ENCODE assay signal across 23 cellular contexts in genomic region chr2:173764094-173764493, GRCh38.
DNase-seq lines count a peak whose midpoint lies in the region; ATAC-seq, FAIRE-seq and TF ChIP-seq lines count a peak whose summit lies in the region.
"Had no signal": no experiment of that assay in that cellular context is flagged by ENCODE, and none has a peak within 500 bp of the region (broad histone marks: within the 10 kb centered on the region; RNA-seq: fewer than 3 reads in every experiment).

No MANE protein-coding gene starts in this region.

- no peak overlapping the region for H3K4me3 Mint-ChIP-seq in type B pancreatic cell
- H3K4me3 Mint-ChIP-seq: CD4-positive, alpha-beta T cell; IgD-negative memory B cell had no signal

- no peak overlapping the region for H3K27ac Mint-ChIP-seq in type B pancreatic cell
- H3K27ac Mint-ChIP-seq: CD4-positive, alpha-beta T cell; IgD-negative memory B cell had no signal

- H3K27me3 ChIP-seq in heart left ventricle (no peaks in the 10 kb centered on the region), brain microvascular endothelial cell (replicated peaks) (no peaks in the 10 kb centered on the region)
- H3K27me3 ChIP-seq: BE2C had no signal

- intact Hi-C loops in heart left ventricle (cut with DNase I) (no loop called here), cardiac septum (cut with DNase I) (no loop called here)

- DNase-seq in heart left ventricle (peak in 4 of 5 donors; percentile 18 to 53 (median 30)), cardiac septum (ENCODE audit: low spot score) (no peak), GM12891 (ENCODE audit: insufficient read length, low spot score) (no peak), brain microvascular endothelial cell (peak; percentile 44), myocyte (ENCODE audit: low read depth) (peak; percentile 34), NCI-H526 treated with DMSO at 0.1 percent for 48 hours (lab: John Stamatoyannopoulos, UW) (no peak), type B pancreatic cell (ENCODE audit: extremely low spot score, unreplicated experiment) (no peak)
- DNase-seq in stimulated activated CD4-positive, alpha-beta T cell treated with anti-CD3 and anti-CD28 coated beads, Interleukin-15, amount 100 ng/mL, for 24 hours, result no peak
- DNase-seq: ACHN; BE2C; Caco-2; CD4-positive, alpha-beta T cell; GM23248; HCEC 1CT had no signal

- H3K4me3 ChIP-seq in heart left ventricle, result no peak overlapping the region
- H3K4me3 ChIP-seq in brain microvascular endothelial cell (ENCODE audit: low read depth, low read length), result no peak overlapping the region
- H3K4me3 ChIP-seq: GM23248 had no signal

- 43 to 62% (median 52%) methylated on average over 6 of the region's 6 CpGs for WGBS in heart left ventricle, 4 donors

- no peaks in the 10 kb centered on the region for H3K4me1 Mint-ChIP-seq in type B pancreatic cell (ENCODE audit: unreplicated experiment)
- H3K4me1 Mint-ChIP-seq: IgD-negative memory B cell had no signal

- in situ Hi-C loops in brain microvascular endothelial cell (cut with HindIII; ENCODE audit: low pct_ligation_motif_present, low sequenced_read_pairs), result no loop called here

- H3K36me3 ChIP-seq in heart left ventricle (no peaks in the 10 kb centered on the region), brain microvascular endothelial cell (replicated peaks) (no peaks in the 10 kb centered on the region)
- H3K36me3 ChIP-seq: BE2C had no signal

- H3K27ac ChIP-seq in heart left ventricle (no peak overlapping the region), brain microvascular endothelial cell (no peak overlapping the region)
- H3K27ac ChIP-seq: C4-2B, GM23248 had no signal

- H3K4me1 ChIP-seq in heart left ventricle, result peaks cover 0 to 13% (median 0%) of the 10 kb centered on the region in 12 donors
- H3K4me1 ChIP-seq: BE2C, Caco-2 had no signal

- no peaks in the 10 kb centered on the region for H3K27me3 Mint-ChIP-seq in type B pancreatic cell

- TF ChIP-seq CTCF in heart left ventricle (IDR thresholded peaks at IDR 0.05) (no peak), brain microvascular endothelial cell (IDR thresholded peaks at IDR 0.05; ENCODE audit: low read depth, low read length, missing control alignments) (no peak), type B pancreatic cell (conservative IDR thresholded peaks at IDR 0.05) (no peak)

- peak; percentile 28 for FAIRE-seq in GM12891 (lab: Jason Lieb, UNC)
- FAIRE-seq: A204.1, D721Med, G401.6, GM12892, GM18507, H54, HepG2 had no signal

- peak in 3 of 4 donors; percentile 61 to 77 (median 73) for ATAC-seq in heart left ventricle
- ATAC-seq: HepG2 had no signal

- TF ChIP-seq POLR2A in heart left ventricle (IDR thresholded peaks at IDR 0.05) (no peak), GM12891 (IDR thresholded peaks at IDR 0.05; ENCODE audit: low read depth, low read length) (no peak)

- no peaks in the 10 kb centered on the region for H3K9me3 Mint-ChIP-seq in type B pancreatic cell
- H3K9me3 Mint-ChIP-seq: CD4-positive, alpha-beta T cell had no signal

- no peaks in the 10 kb centered on the region for H3K36me3 Mint-ChIP-seq in type B pancreatic cell
- H3K36me3 Mint-ChIP-seq: IgD-negative memory B cell had no signal

- no peaks in the 10 kb centered on the region for H3K9me3 ChIP-seq in heart left ventricle
- H3K9me3 ChIP-seq: BE2C, Caco-2 had no signal

TF ChIP-seq in GM12891, 5 proteins besides CTCF, POLR2A, EP300 and RAD21:
- TF ChIP-seq PAX5 (IDR thresholded peaks at IDR 0.05; ENCODE audit: insufficient read depth, low read length, severe bottlenecking) (no peak), POU2F2 (IDR thresholded peaks at IDR 0.05; ENCODE audit: low read depth, low read length) (no peak), SPI1 (IDR thresholded peaks at IDR 0.05; ENCODE audit: low read depth, low read length) (no peak), TAF1 (IDR thresholded peaks at IDR 0.05; ENCODE audit: low read depth, low read length) (no peak), POLR2AphosphoS5 (IDR thresholded peaks at IDR 0.05; ENCODE audit: low read depth, low read length) (no peak)

Comparison
In these comparisons a context has a peak if more than half of its experiments do, and no peak if none do; other contexts are left out.
1. DNase-seq: peak in heart left ventricle (4 of 5), brain microvascular endothelial cell (single experiment) and myocyte (single experiment); none in cardiac septum (single experiment), GM12891 (single experiment), NCI-H526 treated with DMSO at 0.1 percent for 48 hours (single experiment), stimulated activated CD4-positive, alpha-beta T cell treated with anti-CD3 and anti-CD28 coated beads, Interleukin-15, amount 100 ng/mL, for 24 hours (single experiment) and type B pancreatic cell (single experiment).